In genomic region chr2:233566141-233566956, GRCh38 we compare ENCODE assay signal across 8 cellular contexts. TPM values are rescaled to one million over a fixed set of nuclear protein-coding genes. Genes with fewer than 3 reads are reported as not detected.
DNase-seq lines count a peak whose midpoint lies in the region; ATAC-seq and TF ChIP-seq lines count a peak whose summit lies in the region.

Gene USP40 (minus strand): TSS chr2:233566782. CDS start chr2:233565554, 1,228 bp downstream.

- H3K27ac Mint-ChIP-seq in activated naive CD4-positive, alpha-beta T cell treated with anti-CD3 and anti-CD28 coated beads, Interleukin-2, amount 10 ng/mL, durations not matched to agents 7 days and 5 days: peak within 1 kb of the TSS; percentile 92

- H3K4me2 ChIP-seq in Loucy (ENCODE audit: low read depth, low read length, poor library complexity, severe bottlenecking): peak within 1 kb of the TSS; percentile 83

- no peaks in the 10 kb centered on the region for H3F3A ChIP-seq in Loucy (ENCODE audit: low read depth)

- CTCF ChIA-PET in activated naive CD4-positive, alpha-beta T cell treated with anti-CD3 and anti-CD28 coated beads, Interleukin-2, amount 10 ng/mL, durations not matched to agents 7 days and 5 days (lab: Charles Lee): no interaction called here

- no peak for TF ChIP-seq CTCF in Loucy (conservative IDR thresholded peaks at IDR 0.05; ENCODE audit: low read length)
- no peak for TF ChIP-seq CTCF in gastroesophageal sphincter (IDR thresholded peaks at IDR 0.05)

- no peak for TF ChIP-seq EP300 in gastroesophageal sphincter (IDR thresholded peaks at IDR 0.05)

- H3K9me3 Mint-ChIP-seq in activated naive CD4-positive, alpha-beta T cell treated with anti-CD3 and anti-CD28 coated beads, Interleukin-2, amount 10 ng/mL, durations not matched to agents 7 days and 5 days: no peaks in the 10 kb centered on the region

- no peaks in the 10 kb centered on the region for H4K20me1 ChIP-seq in Loucy (ENCODE audit: insufficient read depth, low read length, poor library complexity, severe bottlenecking)

- peak; percentile 73 for ATAC-seq in GM21786 (IDR thresholded peaks at IDR 0.05; ENCODE audit: unreplicated experiment)
- ATAC-seq in gastroesophageal sphincter: peak; percentile 98

- peaks cover 15% of the 10 kb centered on the region for H3K4me1 Mint-ChIP-seq in activated naive CD4-positive, alpha-beta T cell treated with anti-CD3 and anti-CD28 coated beads, Interleukin-2, amount 10 ng/mL, durations not matched to agents 7 days and 5 days

- WGBS in gastroesophageal sphincter (ENCODE audit: low coverage in 1 of 2), 2 donors: 0 to 1% methylated on average over 14 to 17 of the region's 51 CpGs

- H3K4me3 ChIP-seq in Loucy (ENCODE audit: low read length, poor library complexity, severe bottlenecking) (peak within 1 kb of the TSS; percentile 96), SJSA1 (peak within 1 kb of the TSS; percentile 81), gastroesophageal sphincter (peak within 1 kb of the TSS; percentile 88 to 94), neuron (ENCODE audit: low read length) (peak within 1 kb of the TSS; percentile 71)

- peaks cover 8% of the 10 kb centered on the region for H3K79me2 ChIP-seq in Loucy (ENCODE audit: insufficient read depth, low read length)

- peak within 1 kb of the TSS; percentile 97 for H3K4me3 Mint-ChIP-seq in activated naive CD4-positive, alpha-beta T cell treated with anti-CD3 and anti-CD28 coated beads, Interleukin-2, amount 10 ng/mL, durations not matched to agents 7 days and 5 days

- H3K27me3 Mint-ChIP-seq in activated naive CD4-positive, alpha-beta T cell treated with anti-CD3 and anti-CD28 coated beads, Interleukin-2, amount 10 ng/mL, durations not matched to agents 7 days and 5 days: peaks cover 25% of the 10 kb centered on the region

- TF ChIP-seq POLR2A in gastroesophageal sphincter (IDR thresholded peaks at IDR 0.05): peak; percentile 72 to 80

- H3K9me2 ChIP-seq in Loucy (replicated peaks; ENCODE audit: low read depth, low read length): no peaks in the 10 kb centered on the region

- H3K36me3 ChIP-seq in Loucy (ENCODE audit: insufficient read depth, low read length) (no peaks in the 10 kb centered on the region), SJSA1 (peaks cover 10% of the 10 kb centered on the region; the same call in 1 of the 2 replicates), gastroesophageal sphincter (no peaks in the 10 kb centered on the region), neuron (ENCODE audit: insufficient read depth, low read length) (no peaks in the 10 kb centered on the region)

- H3K9ac ChIP-seq in Loucy (ENCODE audit: low read depth, low read length, poor library complexity, severe bottlenecking): peak within 1 kb of the TSS; percentile 97

- H3K4me1 ChIP-seq in Loucy (ENCODE audit: insufficient read depth, low read length, poor library complexity, severe bottlenecking) (peaks cover 18% of the 10 kb centered on the region), SJSA1 (replicated peaks) (peaks cover 12% of the 10 kb centered on the region), gastroesophageal sphincter (peaks cover 0 to 23% (median 3%) of the 10 kb centered on the region in 3 donors), neuron (ENCODE audit: insufficient read depth, low read length) (peaks cover 9% of the 10 kb centered on the region)

- no peaks in the 10 kb centered on the region for H3K27me3 ChIP-seq in Loucy (ENCODE audit: insufficient read depth, low read length, poor library complexity, severe bottlenecking)
- H3K27me3 ChIP-seq in SJSA1 (replicated peaks): no peaks in the 10 kb centered on the region
- no peaks in the 10 kb centered on the region for H3K27me3 ChIP-seq in gastroesophageal sphincter
- no peaks in the 10 kb centered on the region for H3K27me3 ChIP-seq in neuron (ENCODE audit: insufficient read depth, low read length)

- H3K9me3 ChIP-seq in Loucy (ENCODE audit: insufficient read depth, low read depth, low read length) (no peaks in the 10 kb centered on the region), SJSA1 (replicated peaks) (no peaks in the 10 kb centered on the region), gastroesophageal sphincter (no peaks in the 10 kb centered on the region), neuron (ENCODE audit: low read length) (no peaks in the 10 kb centered on the region)

- H3K27ac ChIP-seq in SJSA1 (peak within 1 kb of the TSS; percentile 95), gastroesophageal sphincter (peak within 1 kb of the TSS; percentile 89 to 94 (median 91))

- H3K36me3 Mint-ChIP-seq in activated naive CD4-positive, alpha-beta T cell treated with anti-CD3 and anti-CD28 coated beads, Interleukin-2, amount 10 ng/mL, durations not matched to agents 7 days and 5 days: peaks cover 4% of the 10 kb centered on the region

- peak; percentile 85 for DNase-seq in DMS 273 treated with DMSO at 0.1 percent for 48 hours (lab: John Stamatoyannopoulos, UW)
- peak; percentile 90 to 92 for DNase-seq in SJSA1 (ENCODE audit: low read depth in 1 of 2, low spot score in 2 of 2)
- DNase-seq in activated naive CD4-positive, alpha-beta T cell treated with anti-CD3 and anti-CD28 coated beads, Interleukin-2, amount 10 ng/mL, durations not matched to agents 7 days and 5 days: peak; percentile 74
- DNase-seq in stromal cell of bone marrow (ENCODE audit: low read depth): peak; percentile 84

- H2AFZ ChIP-seq in Loucy (ENCODE audit: low read length): peak within 1 kb of the TSS; percentile 95
- H2AFZ ChIP-seq in neuron (ENCODE audit: low read depth, low read length): peak within 1 kb of the TSS; percentile 86

RNA-seq across cellular contexts. Expression of gene USP40, which starts in this region (rescaled TPM):
- 25.4 and 38.0 TPM in 2 replicates for total RNA-seq in SJSA1 (2014; rRNA removed; shearing (Covaris generic))
- 10 to 100 TPM; 13.5 to 52.6 (median 18.2) TPM for total RNA-seq in gastroesophageal sphincter

Comparison
In these comparisons a context has a peak if more than half of its experiments do, and no peak if none do; other contexts are left out.
1. Peak in every context shown above with its lines: DNase-seq, ATAC-seq, H3K4me3 ChIP-seq and H3K27ac ChIP-seq.